15 cellular contexts compared by ENCODE assay signal in genomic region chr5:112668911-112669310, GRCh38.
A peak's percentile ranks its signal among the peaks of the same experiment; 100 is the strongest.
DNase-seq lines count a peak whose midpoint lies in the region; ATAC-seq and TF ChIP-seq lines count a peak whose summit lies in the region.
"Had no signal": no experiment of that assay in that cellular context is flagged by ENCODE, and none has a peak within 500 bp of the region (broad histone marks: within the 10 kb centered on the region; RNA-seq: fewer than 3 reads in every experiment).

No MANE protein-coding gene starts in this region.

- H3K36me3 ChIP-seq in OCI-LY3 (replicated peaks; ENCODE audit: low read depth, low read length) (no peaks in the 10 kb centered on the region), neural cell (ENCODE audit: insufficient read depth, low read length) (no peaks in the 10 kb centered on the region)

- TF ChIP-seq EP300 in neural cell (conservative IDR thresholded peaks at IDR 0.05; ENCODE audit: poor library complexity, severe bottlenecking) = no peak

- H3K27me3 Mint-ChIP-seq in activated T-cell treated with anti-CD3 and anti-CD28 coated beads, Interleukin-2, amount 50 U/mL, for 4 hours (ENCODE audit: low read depth) = peaks cover under 1% of the 10 kb centered on the region

- H3K4me3 ChIP-seq in OCI-LY3 (ENCODE audit: low read length) (no peak overlapping the region), neural cell (ENCODE audit: low read length) (no peak overlapping the region)
- H3K4me3 ChIP-seq: GM23338 had no signal

- no peak overlapping the region for H2AFZ ChIP-seq in OCI-LY3 (ENCODE audit: low read depth, low read length)
- H2AFZ ChIP-seq in neural cell (ENCODE audit: low read depth, low read length) = no peak overlapping the region

- H3K4me1 ChIP-seq in OCI-LY3 (ENCODE audit: low read length) = peaks cover 10% of the 10 kb centered on the region
- H3K4me1 ChIP-seq: Caco-2 had no signal

- no peaks in the 10 kb centered on the region for H3K9me2 ChIP-seq in neural cell (ENCODE audit: insufficient read depth, low read length)

- no peak for TF ChIP-seq RAD21 in neural cell (conservative IDR thresholded peaks at IDR 0.05)

- peaks cover 2% of the 10 kb centered on the region for H3F3A ChIP-seq in neural cell (ENCODE audit: insufficient read depth, low read length, poor library complexity, severe bottlenecking)

- H3K27ac ChIP-seq in OCI-LY3 (ENCODE audit: low read length) = no peak overlapping the region
- peak overlapping the region; percentile 81 for H3K27ac ChIP-seq in neural cell (ENCODE audit: low read length)
- H3K27ac ChIP-seq: C4-2B had no signal

- no peak for TF ChIP-seq CTCF in OCI-LY3 (IDR thresholded peaks at IDR 0.05; ENCODE audit: low read depth, low read length)
- TF ChIP-seq CTCF in neural cell (IDR thresholded peaks at IDR 0.05; ENCODE audit: poor library complexity, severe bottlenecking) = no peak

- H3K27me3 ChIP-seq in OCI-LY3 (ENCODE audit: low read depth, low read length) (no peaks in the 10 kb centered on the region), neural cell (ENCODE audit: insufficient read depth, low read depth, low read length) (no peaks in the 10 kb centered on the region)

- no peak overlapping the region for H3K9ac ChIP-seq in OCI-LY3 (ENCODE audit: low read length)
- H3K9ac ChIP-seq in neural cell (ENCODE audit: low read length) = no peak overlapping the region

- no peak overlapping the region for H3K4me3 Mint-ChIP-seq in activated T-cell treated with anti-CD3 and anti-CD28 coated beads, Interleukin-2, amount 50 U/mL, for 4 hours
- H3K4me3 Mint-ChIP-seq: CD4-positive, CD25-positive, alpha-beta regulatory T cell; CD8-positive, alpha-beta T cell; GM23338; H9 had no signal

- H3K4me2 ChIP-seq in OCI-LY3 (ENCODE audit: low read length) = peak overlapping the region; percentile 41; the same call in 1 of the 2 replicates
- H3K4me2 ChIP-seq in neural cell (ENCODE audit: low read length) = no peak overlapping the region
- H3K4me2 ChIP-seq: GM23338 had no signal

- H3K9me3 ChIP-seq in OCI-LY3 (ENCODE audit: insufficient read depth, low read length) = no peaks in the 10 kb centered on the region
- H3K9me3 ChIP-seq in neural cell (ENCODE audit: low read length) = no peaks in the 10 kb centered on the region

- peak; percentile 65 for DNase-seq in putamen (ENCODE audit: low spot score)
- no peak for DNase-seq in activated naive CD4-positive, alpha-beta T cell treated with anti-CD3 and anti-CD28 coated beads, Interleukin-2, amount 50 U/mL, for 16 hours
- no peak for DNase-seq in stimulated activated CD4-positive, alpha-beta T cell treated with anti-CD3 and anti-CD28 coated beads, Interleukin-4, amount 100 ng/mL, for 1 hour
- DNase-seq in activated T-cell treated with anti-CD3 and anti-CD28 coated beads, Interleukin-2, amount 50 U/mL, for 4 hours = no peak
- DNase-seq: Caco-2; CD4-positive, CD25-positive, alpha-beta regulatory T cell; CD8-positive, alpha-beta T cell; DMS153; DND-41; H9 had no signal

- H3K4me1 Mint-ChIP-seq in activated T-cell treated with anti-CD3 and anti-CD28 coated beads, Interleukin-2, amount 50 U/mL, for 4 hours (ENCODE audit: low read depth) = no peaks in the 10 kb centered on the region
- H3K4me1 Mint-ChIP-seq: CD4-positive, CD25-positive, alpha-beta regulatory T cell; GM23338 had no signal

- H3K36me3 Mint-ChIP-seq in activated T-cell treated with anti-CD3 and anti-CD28 coated beads, Interleukin-2, amount 50 U/mL, for 4 hours (ENCODE audit: insufficient read depth) = no peaks in the 10 kb centered on the region
- H3K36me3 Mint-ChIP-seq: CD4-positive, CD25-positive, alpha-beta regulatory T cell; CD8-positive, alpha-beta T cell had no signal

- no peaks in the 10 kb centered on the region for H3K9me3 Mint-ChIP-seq in activated T-cell treated with anti-CD3 and anti-CD28 coated beads, Interleukin-2, amount 50 U/mL, for 4 hours
- H3K9me3 Mint-ChIP-seq: CD8-positive, alpha-beta T cell; GM23338; H9 had no signal

- H4K20me1 ChIP-seq in OCI-LY3 (ENCODE audit: insufficient read depth, low read length) (no peaks in the 10 kb centered on the region), neural cell (ENCODE audit: insufficient read depth) (no peaks in the 10 kb centered on the region)

- no peaks in the 10 kb centered on the region for H3K79me2 ChIP-seq in OCI-LY3 (ENCODE audit: low read length)
- no peaks in the 10 kb centered on the region for H3K79me2 ChIP-seq in neural cell (replicated peaks; ENCODE audit: insufficient read depth, low read length)

- no peak for ATAC-seq in activated T-cell treated with anti-CD3 and anti-CD28 coated beads, Interleukin-2, amount 50 U/mL, for 4 hours
- ATAC-seq: CD8-positive, alpha-beta T cell; HCT116 had no signal

TF ChIP-seq in neural cell, 6 proteins besides CTCF, POLR2A, EP300 and RAD21:
- TF ChIP-seq POLR2AphosphoS5 (IDR thresholded peaks at IDR 0.05) (no peak), EZH2 (IDR thresholded peaks at IDR 0.05; ENCODE audit: borderline replicate concordance, insufficient read depth, low read length, poor library complexity, severe bottlenecking) (no peak), REST (IDR thresholded peaks at IDR 0.05; ENCODE audit: borderline replicate concordance) (no peak), SMC3 (conservative IDR thresholded peaks at IDR 0.05; ENCODE audit: poor library complexity) (no peak), TAF1 (IDR thresholded peaks at IDR 0.05; ENCODE audit: low read depth) (no peak), MXI1 (conservative IDR thresholded peaks at IDR 0.05; ENCODE audit: poor library complexity, severe bottlenecking) (no peak)
